Comparison of ENCODE assay signal across 13 cellular contexts in the genomic region with DNA sequence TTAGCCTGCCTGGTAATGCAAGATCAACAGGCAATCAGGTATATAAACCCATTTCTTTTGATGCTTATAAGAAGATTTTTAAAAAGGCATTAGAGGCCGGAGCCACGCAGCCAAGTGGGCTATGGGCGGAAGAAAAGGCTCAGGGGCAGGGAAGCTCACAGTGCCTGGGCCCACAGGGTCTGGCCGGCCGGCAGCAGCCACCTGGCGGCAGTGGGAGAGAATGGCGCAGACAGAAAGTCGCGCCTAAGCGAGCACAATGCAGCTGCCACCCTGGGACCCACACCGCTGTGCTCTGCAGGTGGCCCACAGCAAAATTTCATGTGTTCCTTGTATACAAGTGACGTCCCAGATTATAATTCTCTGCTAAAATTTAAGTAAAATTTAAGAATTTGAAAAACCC.
A peak's percentile ranks its signal among the peaks of the same experiment; 100 is the strongest.
DNase-seq lines count a peak whose midpoint lies in the region; ATAC-seq and TF ChIP-seq lines count a peak whose summit lies in the region.
"Had no signal": no experiment of that assay in that cellular context is flagged by ENCODE, and none has a peak within 500 bp of the region (broad histone marks: within the 10 kb centered on the region; RNA-seq: fewer than 3 reads in every experiment).

No MANE protein-coding gene starts in this region.

- H3K4me3 ChIP-seq in BE2C (ENCODE audit: low read depth, low read length) (no peak overlapping the region), GM06990 (replicated peaks; ENCODE audit: low read depth, low read length) (no peak overlapping the region), OCI-LY3 (ENCODE audit: low read length) (no peak overlapping the region), endodermal cell (ENCODE audit: low read length) (no peak overlapping the region)

- H3K27ac Mint-ChIP-seq in endodermal cell = no peak overlapping the region
- H3K27ac Mint-ChIP-seq: B cell; CD4-positive, alpha-beta memory T cell had no signal

- H3K27me3 ChIP-seq in BE2C = no peaks in the 10 kb centered on the region; the same call in 1 of the 2 replicates
- no peaks in the 10 kb centered on the region; the same call in 1 of the 2 replicates for H3K27me3 ChIP-seq in GM06990 (replicated peaks; ENCODE audit: control insufficient read depth, insufficient read depth, low read length)
- peaks cover 6% of the 10 kb centered on the region; the same call in 1 of the 2 replicates for H3K27me3 ChIP-seq in OCI-LY3 (ENCODE audit: low read depth, low read length)
- H3K27me3 ChIP-seq in endodermal cell (ENCODE audit: control insufficient read depth, insufficient read depth, low read length, poor library complexity, severe bottlenecking) = no peaks in the 10 kb centered on the region

- ATAC-seq in HG02840 (IDR thresholded peaks at IDR 0.05; ENCODE audit: low FRiP score, unreplicated experiment) (no peak), SK-N-SH treated with all-trans-retinoic acid at 6 μM for 48 hours (no peak)
- ATAC-seq: HCT116 had no signal

- WGBS in endodermal cell (ENCODE audit: insufficient coverage in 1 of 2, insufficient read length in 1 of 2), 2 experiments = 86 to 95% methylated on average over 10 to 12 of the region's 12 CpGs

- H3K79me2 ChIP-seq in OCI-LY3 (ENCODE audit: low read length) = no peaks in the 10 kb centered on the region

- H3K4me3 Mint-ChIP-seq in endodermal cell = no peak overlapping the region
- H3K4me3 Mint-ChIP-seq: B cell; CD4-positive, alpha-beta memory T cell had no signal

- no peaks in the 10 kb centered on the region for H3K27me3 Mint-ChIP-seq in endodermal cell (ENCODE audit: insufficient read depth)
- H3K27me3 Mint-ChIP-seq: B cell; CD4-positive, alpha-beta memory T cell had no signal

- peaks cover 43% of the 10 kb centered on the region for H3K9me3 Mint-ChIP-seq in endodermal cell

- H3K36me3 Mint-ChIP-seq in endodermal cell (ENCODE audit: low read depth) = no peaks in the 10 kb centered on the region

- H3K4me1 ChIP-seq in BE2C (no peaks in the 10 kb centered on the region), OCI-LY3 (ENCODE audit: low read length) (no peaks in the 10 kb centered on the region), endodermal cell (ENCODE audit: control insufficient read depth, insufficient read depth, low read length) (peaks cover 2% of the 10 kb centered on the region)

- no peak overlapping the region for H3K4me2 ChIP-seq in OCI-LY3 (ENCODE audit: low read length)

- H3K4me1 Mint-ChIP-seq in endodermal cell = peaks cover 8% of the 10 kb centered on the region
- H3K4me1 Mint-ChIP-seq: B cell; CD4-positive, alpha-beta memory T cell had no signal

- DNase-seq in BE2C (no peak), GM06990 (ENCODE audit: extremely low read depth, insufficient read length) (no peak), endodermal cell (no peak), DMS53 (lab: John Stamatoyannopoulos, UW) (no peak)
- DNase-seq: CD4-positive, alpha-beta memory T cell; COR-L47; GF-D8 had no signal

- no peak overlapping the region for H2AFZ ChIP-seq in OCI-LY3 (ENCODE audit: low read depth, low read length)

- H3K9me3 ChIP-seq in BE2C (no peaks in the 10 kb centered on the region), OCI-LY3 (ENCODE audit: insufficient read depth, low read length) (no peaks in the 10 kb centered on the region), endodermal cell (ENCODE audit: control insufficient read depth, low read length) (peaks cover 52% of the 10 kb centered on the region)

- H3K27ac ChIP-seq in OCI-LY3 (ENCODE audit: low read length) (no peak overlapping the region), endodermal cell (ENCODE audit: low read depth, low read length) (no peak overlapping the region)
- H3K27ac ChIP-seq: C4-2B had no signal

- H3K9ac ChIP-seq in OCI-LY3 (ENCODE audit: low read length) (no peak overlapping the region), endodermal cell (ENCODE audit: extremely low read depth, low read length, poor library complexity, severe bottlenecking) (no peak overlapping the region)

- H4K20me1 ChIP-seq in OCI-LY3 (ENCODE audit: insufficient read depth, low read length) = no peaks in the 10 kb centered on the region

- TF ChIP-seq CTCF in BE2C (IDR thresholded peaks at IDR 0.05; ENCODE audit: low read depth, low read length) = peak; percentile 14; the same call in 1 of the 2 replicates
- peak; percentile 26 for TF ChIP-seq CTCF in GM06990 (IDR thresholded peaks at IDR 0.05; ENCODE audit: insufficient read depth, low read length, poor library complexity, severe bottlenecking)
- TF ChIP-seq CTCF in OCI-LY3 (IDR thresholded peaks at IDR 0.05; ENCODE audit: low read depth, low read length) = peak; percentile 42
- peak; percentile 23 for TF ChIP-seq CTCF in endodermal cell (conservative IDR thresholded peaks at IDR 0.05)

- H3K36me3 ChIP-seq in BE2C = no peaks in the 10 kb centered on the region
- no peaks in the 10 kb centered on the region for H3K36me3 ChIP-seq in GM06990 (ENCODE audit: control insufficient read depth, insufficient read depth, low read length)
- no peaks in the 10 kb centered on the region for H3K36me3 ChIP-seq in OCI-LY3 (replicated peaks; ENCODE audit: low read depth, low read length)
- no peaks in the 10 kb centered on the region for H3K36me3 ChIP-seq in endodermal cell (ENCODE audit: control insufficient read depth, insufficient read depth, low read length)

TF ChIP-seq in SK-N-SH treated with all-trans-retinoic acid at 6 μM for 48 hours, 23 proteins besides CTCF, POLR2A, EP300 and RAD21 (continues in another document):
- no peak for TF ChIP-seq ARNTL (CRISPR knock-in tag; IDR thresholded peaks at IDR 0.05; ENCODE audit: borderline replicate concordance, low read depth)
- TF ChIP-seq BACH2 (CRISPR knock-in tag; IDR thresholded peaks at IDR 0.05; ENCODE audit: borderline replicate concordance) = no peak
- TF ChIP-seq CSRNP3 (CRISPR knock-in tag; IDR thresholded peaks at IDR 0.05) = no peak
- TF ChIP-seq, protein P1, sequence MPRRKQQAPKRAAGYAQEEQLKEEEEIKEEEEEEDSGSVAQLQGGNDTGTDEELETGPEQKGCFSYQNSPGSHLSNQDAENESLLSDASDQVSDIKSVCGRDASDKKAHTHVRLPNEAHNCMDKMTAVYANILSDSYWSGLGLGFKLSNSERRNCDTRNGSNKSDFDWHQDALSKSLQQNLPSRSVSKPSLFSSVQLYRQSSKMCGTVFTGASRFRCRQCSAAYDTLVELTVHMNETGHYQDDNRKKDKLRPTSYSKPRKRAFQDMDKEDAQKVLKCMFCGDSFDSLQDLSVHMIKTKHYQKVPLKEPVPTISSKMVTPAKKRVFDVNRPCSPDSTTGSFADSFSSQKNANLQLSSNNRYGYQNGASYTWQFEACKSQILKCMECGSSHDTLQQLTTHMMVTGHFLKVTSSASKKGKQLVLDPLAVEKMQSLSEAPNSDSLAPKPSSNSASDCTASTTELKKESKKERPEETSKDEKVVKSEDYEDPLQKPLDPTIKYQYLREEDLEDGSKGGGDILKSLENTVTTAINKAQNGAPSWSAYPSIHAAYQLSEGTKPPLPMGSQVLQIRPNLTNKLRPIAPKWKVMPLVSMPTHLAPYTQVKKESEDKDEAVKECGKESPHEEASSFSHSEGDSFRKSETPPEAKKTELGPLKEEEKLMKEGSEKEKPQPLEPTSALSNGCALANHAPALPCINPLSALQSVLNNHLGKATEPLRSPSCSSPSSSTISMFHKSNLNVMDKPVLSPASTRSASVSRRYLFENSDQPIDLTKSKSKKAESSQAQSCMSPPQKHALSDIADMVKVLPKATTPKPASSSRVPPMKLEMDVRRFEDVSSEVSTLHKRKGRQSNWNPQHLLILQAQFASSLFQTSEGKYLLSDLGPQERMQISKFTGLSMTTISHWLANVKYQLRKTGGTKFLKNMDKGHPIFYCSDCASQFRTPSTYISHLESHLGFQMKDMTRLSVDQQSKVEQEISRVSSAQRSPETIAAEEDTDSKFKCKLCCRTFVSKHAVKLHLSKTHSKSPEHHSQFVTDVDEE (CRISPR knock-in tag; IDR thresholded peaks at IDR 0.05) = no peak
- TF ChIP-seq ZNF70 (CRISPR knock-in tag; IDR thresholded peaks at IDR 0.05) = no peak
- no peak for TF ChIP-seq ZC3H10 (CRISPR knock-in tag; IDR thresholded peaks at IDR 0.05)
- no peak for TF ChIP-seq ZFP3 (CRISPR knock-in tag; IDR thresholded peaks at IDR 0.05)
- no peak for TF ChIP-seq TOX (CRISPR knock-in tag; IDR thresholded peaks at IDR 0.05; ENCODE audit: borderline replicate concordance)
- TF ChIP-seq, protein P2, sequence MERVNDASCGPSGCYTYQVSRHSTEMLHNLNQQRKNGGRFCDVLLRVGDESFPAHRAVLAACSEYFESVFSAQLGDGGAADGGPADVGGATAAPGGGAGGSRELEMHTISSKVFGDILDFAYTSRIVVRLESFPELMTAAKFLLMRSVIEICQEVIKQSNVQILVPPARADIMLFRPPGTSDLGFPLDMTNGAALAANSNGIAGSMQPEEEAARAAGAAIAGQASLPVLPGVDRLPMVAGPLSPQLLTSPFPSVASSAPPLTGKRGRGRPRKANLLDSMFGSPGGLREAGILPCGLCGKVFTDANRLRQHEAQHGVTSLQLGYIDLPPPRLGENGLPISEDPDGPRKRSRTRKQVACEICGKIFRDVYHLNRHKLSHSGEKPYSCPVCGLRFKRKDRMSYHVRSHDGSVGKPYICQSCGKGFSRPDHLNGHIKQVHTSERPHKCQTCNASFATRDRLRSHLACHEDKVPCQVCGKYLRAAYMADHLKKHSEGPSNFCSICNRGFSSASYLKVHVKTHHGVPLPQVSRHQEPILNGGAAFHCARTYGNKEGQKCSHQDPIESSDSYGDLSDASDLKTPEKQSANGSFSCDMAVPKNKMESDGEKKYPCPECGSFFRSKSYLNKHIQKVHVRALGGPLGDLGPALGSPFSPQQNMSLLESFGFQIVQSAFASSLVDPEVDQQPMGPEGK (CRISPR knock-in tag; IDR thresholded peaks at IDR 0.05; ENCODE audit: borderline replicate concordance) = no peak
- no peak for TF ChIP-seq TCF4 (CRISPR knock-in tag; IDR thresholded peaks at IDR 0.05; ENCODE audit: borderline replicate concordance)
- TF ChIP-seq ESRRG (CRISPR knock-in tag; IDR thresholded peaks at IDR 0.05) = no peak
- TF ChIP-seq ZFP30 (CRISPR knock-in tag; IDR thresholded peaks at IDR 0.05) = no peak
- TF ChIP-seq GLIS3 (CRISPR knock-in tag; IDR thresholded peaks at IDR 0.05) = no peak
- no peak for TF ChIP-seq ISL1 (CRISPR knock-in tag; IDR thresholded peaks at IDR 0.05)
- no peak for TF ChIP-seq CSDC2 (CRISPR knock-in tag; IDR thresholded peaks at IDR 0.05)
- no peak for TF ChIP-seq RARB (CRISPR knock-in tag; IDR thresholded peaks at IDR 0.05)
